ENCODE assay signal across 6 cellular contexts in the genomic region with DNA sequence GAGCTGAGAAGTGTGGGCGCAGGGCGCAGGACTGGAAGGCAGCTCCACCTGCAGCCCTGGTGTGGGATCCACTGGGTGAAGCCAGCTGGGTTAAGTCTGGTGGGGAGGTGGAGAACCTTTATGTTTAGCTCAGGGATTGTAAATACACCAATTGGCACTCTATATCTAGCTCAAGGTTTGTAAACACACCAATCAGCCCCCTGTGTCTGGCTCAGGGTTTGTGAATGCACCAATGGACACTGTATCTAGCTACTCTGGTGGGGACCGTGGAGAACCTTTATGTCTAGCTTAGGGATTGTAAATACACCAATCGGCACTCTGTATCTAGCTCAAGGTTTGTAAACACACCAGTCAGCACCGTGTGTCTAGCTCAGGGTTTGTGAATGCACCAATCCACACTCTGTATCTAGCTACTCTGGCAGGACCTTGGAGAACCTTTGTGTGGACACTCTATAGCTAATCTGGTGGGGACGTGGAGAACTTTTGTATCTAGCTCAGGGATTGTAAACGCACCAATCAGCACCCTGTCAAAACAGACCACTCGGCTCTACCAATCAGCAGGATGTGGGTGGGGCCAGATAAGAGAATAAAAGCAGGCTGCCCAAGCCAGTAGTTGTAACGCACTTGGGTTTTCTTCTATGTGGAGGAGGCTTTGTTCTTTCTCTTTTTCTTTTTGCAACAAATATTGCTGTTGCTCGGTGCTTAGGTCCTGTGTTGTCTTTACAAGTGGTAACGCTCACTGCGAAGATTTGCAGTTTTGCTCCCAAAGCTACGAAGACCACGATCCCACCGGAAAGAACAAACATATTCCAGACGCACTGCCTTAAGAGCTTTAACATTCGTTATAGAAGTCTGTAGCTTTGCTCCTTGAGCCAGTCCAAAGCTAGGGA. TPM values are rescaled to one million over a fixed set of nuclear protein-coding genes. Genes with fewer than 3 reads are reported as not detected.
DNase-seq lines count a peak whose midpoint lies in the region; ATAC-seq and TF ChIP-seq lines count a peak whose summit lies in the region.
"Not testable (repeated sequence)": the region's sequence is repeated elsewhere in the genome, so short reads cannot be mapped to it uniquely, and the experiment has no call there.

No MANE protein-coding gene starts in this region.

- peak overlapping the region; percentile 44 for H3K27ac ChIP-seq in foreskin keratinocyte
- peak overlapping the region; percentile 69 for H3K27ac ChIP-seq in neutrophil
- H3K27ac ChIP-seq in vagina: peak overlapping the region; percentile 85

- peaks cover 12% of the 10 kb centered on the region for H3K36me3 ChIP-seq in adipocyte (ENCODE audit: control insufficient read depth, insufficient read depth, low read length, severe bottlenecking)
- not testable (repeated sequence) for H3K36me3 ChIP-seq in neutrophil
- H3K36me3 ChIP-seq in vagina: peaks cover 0 to 11% of the 10 kb centered on the region in 2 donors

- ATAC-seq in foreskin keratinocyte: not testable (repeated sequence)

- not testable (repeated sequence) for TF ChIP-seq POLR2A in vagina (IDR thresholded peaks at IDR 0.05)

- intact Hi-C loops in vagina (cut with DNase I): not testable (repeated sequence)

- peaks cover 16% of the 10 kb centered on the region for H3K4me1 ChIP-seq in adipocyte (ENCODE audit: control insufficient read depth, insufficient read depth, low read length)
- not testable (repeated sequence) for H3K4me1 ChIP-seq in foreskin keratinocyte
- H3K4me1 ChIP-seq in neutrophil (ENCODE audit: control insufficient read depth in 1 of 2, insufficient read depth in 1 of 2, low read depth in 1 of 2, low read length in 1 of 2): peaks cover 12 to 24% of the 10 kb centered on the region in 2 experiments
- H3K4me1 ChIP-seq in vagina: peaks cover 48% of the 10 kb centered on the region

- H3K27me3 ChIP-seq in adipocyte (replicated peaks; ENCODE audit: control insufficient read depth, insufficient read depth, low read length); foreskin keratinocyte; neutrophil; vagina: not testable (repeated sequence)

- H3K9me3 ChIP-seq in adipocyte (ENCODE audit: control insufficient read depth, low read length): peaks cover 11% of the 10 kb centered on the region
- not testable (repeated sequence) for H3K9me3 ChIP-seq in neutrophil, vagina

- DNase-seq in HFF-Myc (ENCODE audit: extremely low read depth, low read depth); adipocyte (ENCODE audit: low read depth); foreskin keratinocyte; vagina (ENCODE audit: extremely low spot score in 2 of 2): not testable (repeated sequence)
- DNase-seq in SIG-M5 treated with dmso at 0.1 percent for 504 hours (lab: John Stamatoyannopoulos, UW; ENCODE audit: unreplicated experiment): peak; percentile 25

- peak overlapping the region; percentile 45 for H3K4me3 ChIP-seq in HFF-Myc (replicated peaks; ENCODE audit: low read depth, low read length)
- H3K4me3 ChIP-seq in adipocyte (ENCODE audit: low read length): peak overlapping the region; percentile 86
- peak overlapping the region; percentile 65 to 67 for H3K4me3 ChIP-seq in neutrophil (ENCODE audit: low read depth in 1 of 2, low read length in 1 of 2)
- peak overlapping the region; percentile 46 to 59 for H3K4me3 ChIP-seq in vagina

- H3K9ac ChIP-seq in adipocyte (ENCODE audit: low read length): peak overlapping the region; percentile 90

- TF ChIP-seq CTCF in HFF-Myc (IDR thresholded peaks at IDR 0.05; ENCODE audit: low read depth, low read length, missing control alignments); neutrophil (IDR thresholded peaks at IDR 0.05); vagina (IDR thresholded peaks at IDR 0.05): not testable (repeated sequence)
- peak; percentile 22 for TF ChIP-seq CTCF in foreskin keratinocyte (conservative IDR thresholded peaks at IDR 0.05)

RNA-seq across cellular contexts. Expression of gene TMEM14C, which starts 1.7 kb away (rescaled TPM):
- total RNA-seq in foreskin keratinocyte: 146 and 179 TPM in 2 replicates
- polyA plus RNA-seq in foreskin keratinocyte: 196 and 220 TPM in 2 replicates
- total RNA-seq in vagina: 95.8 TPM

RNA-seq across cellular contexts. Expression of gene TMEM14B, which starts 26.4 kb away (rescaled TPM):
- total RNA-seq in foreskin keratinocyte: 109 and 111 TPM in 2 replicates
- 129 and 140 TPM in 2 replicates for polyA plus RNA-seq in foreskin keratinocyte
- total RNA-seq in vagina: 40.5 TPM

RNA-seq across cellular contexts. Expression of gene PAK1IP1, which starts 26.4 kb away (rescaled TPM):
- total RNA-seq in foreskin keratinocyte: 36.8 and 39.4 TPM in 2 replicates
- polyA plus RNA-seq in foreskin keratinocyte: 24.8 and 34.4 TPM in 2 replicates
- total RNA-seq in vagina: 8.8 TPM

RNA-seq across cellular contexts. Expression of gene C6orf52, which starts 26.8 kb away (rescaled TPM):
- total RNA-seq in foreskin keratinocyte: 1.1 and 1.2 TPM in 2 replicates
- 1.4 and 2.7 TPM in 2 replicates for polyA plus RNA-seq in foreskin keratinocyte
- total RNA-seq in vagina: not detected
